ENCODE assay signal across 23 cellular contexts in genomic region chr12:103556890-103557667, GRCh38. TPM values are rescaled to one million over a fixed set of nuclear protein-coding genes. Genes with fewer than 3 reads are reported as not detected.
DNase-seq lines count a peak whose midpoint lies in the region; ATAC-seq, FAIRE-seq and TF ChIP-seq lines count a peak whose summit lies in the region.
"Had no signal": no experiment of that assay in that cellular context is flagged by ENCODE, and none has a peak within 500 bp of the region (broad histone marks: within the 10 kb centered on the region; RNA-seq: fewer than 3 reads in every experiment).

No MANE protein-coding gene starts in this region.

- H3K36me3 ChIP-seq in right lobe of liver, result no peaks in the 10 kb centered on the region
- no peaks in the 10 kb centered on the region for H3K36me3 ChIP-seq in HepG2 (replicated peaks in 1 of 2; ENCODE audit: control insufficient read depth in 1 of 2, insufficient read depth in 2 of 2, low read length in 2 of 2)
- H3K36me3 ChIP-seq in suprapubic skin, result no peaks in the 10 kb centered on the region

- H2AFZ ChIP-seq in HepG2 (ENCODE audit: low read length), result no peak overlapping the region

- no peaks in the 10 kb centered on the region for H3K27me3 ChIP-seq in right lobe of liver
- no peaks in the 10 kb centered on the region for H3K27me3 ChIP-seq in HepG2 (ENCODE audit: control insufficient read depth in 1 of 2, insufficient read depth in 2 of 2, low read length in 2 of 2)
- H3K27me3 ChIP-seq in suprapubic skin, result no peaks in the 10 kb centered on the region

- no TSS peak for BruUV-seq in HepG2 (replicated peaks; lab: Mats Ljungman, UMichigan)

- 53% methylated on average over 2 of the region's 3 CpGs for WGBS in right lobe of liver (ENCODE audit: insufficient coverage, low coverage, low lambda C conversion rate, missing lambda C conversion rate)
- 0% methylated on average over 1 of the region's 3 CpGs for WGBS in HepG2 (ENCODE audit: low lambda C conversion rate)
- WGBS in suprapubic skin, result 26% methylated on average over 3 of the region's 3 CpGs

- CTCF ChIA-PET in HepG2 (lab: Yijun Ruan, JAX; ENCODE audit: low intra/inter-chr PET ratio, low total read pairs), result no interaction called here

- no peak overlapping the region for H3K4me2 ChIP-seq in HepG2 (ENCODE audit: low read depth, low read length)

- intact Hi-C loops in right lobe of liver (cut with DNase I), result loop anchor here (10.0 kb wide), 2 partner anchors 612 to 672 kb away; no protein-coding TSS in a partner anchor
- intact Hi-C loops in HepG2 (cut with micrococcal nuclease; ENCODE audit: unreplicated experiment), result no loop called here

- DNase-seq in right lobe of liver (no peak), HepG2 (ENCODE audit: low spot score) (no peak), left lobe of liver (ENCODE audit: low spot score) (no peak), suprapubic skin (ENCODE audit: low spot score in 2 of 2) (peak in 1 of 2 donors; percentile 66), EL (no peak)
- DNase-seq: Caco-2; CD4-positive, alpha-beta T cell; KBM-7; NCI-H1105; NCI-H2081; NCI-H2171 treated with DMSO at 0.1 percent for 48 hours; NCI-H446 treated with DMSO at 0.1 percent for 48 hours; NCI-H748 treated with DMSO at 0.1 percent for 48 hours; NK-92 treated with Interleukin-12 subunit alpha and Interleukin-12 subunit beta, amount 100 ng/mL, for 24 hours; SIG-M5 had no signal

- ATAC-seq in right lobe of liver, result peak; percentile 32 to 75 (median 51)
- ATAC-seq in HepG2, result no peak
- ATAC-seq in left lobe of liver, result peak; percentile 17
- ATAC-seq in HG02759 (IDR thresholded peaks at IDR 0.05; ENCODE audit: unreplicated experiment), result no peak
- ATAC-seq in GM18868 (IDR thresholded peaks at IDR 0.05; ENCODE audit: unreplicated experiment), result no peak

- H3K9me3 ChIP-seq in right lobe of liver, result no peaks in the 10 kb centered on the region
- H3K9me3 ChIP-seq in HepG2 (ENCODE audit: low read length), result no peaks in the 10 kb centered on the region
- H3K9me3 ChIP-seq in suprapubic skin, result no peaks in the 10 kb centered on the region
- H3K9me3 ChIP-seq: Caco-2 had no signal

- TF ChIP-seq CTCF in right lobe of liver (IDR thresholded peaks at IDR 0.05) (no peak), HepG2 (CRISPR knock-in tag; IDR thresholded peaks at IDR 0.05) (no peak), suprapubic skin (IDR thresholded peaks at IDR 0.05) (no peak)

- H3K9ac ChIP-seq in HepG2 (ENCODE audit: insufficient read depth, low read depth, low read length), result no peak overlapping the region

- no peaks in the 10 kb centered on the region for H3K4me1 ChIP-seq in right lobe of liver
- no peaks in the 10 kb centered on the region for H3K4me1 ChIP-seq in HepG2 (ENCODE audit: insufficient read depth, low read length)
- peaks cover 3% of the 10 kb centered on the region for H3K4me1 ChIP-seq in suprapubic skin

- H3K27ac ChIP-seq in right lobe of liver, result no peak overlapping the region
- H3K27ac ChIP-seq in HepG2 (ENCODE audit: extremely low read length, insufficient read depth, low read length), result no peak overlapping the region
- H3K27ac ChIP-seq in suprapubic skin, result peak overlapping the region; percentile 80

- TF ChIP-seq POLR2A in right lobe of liver (IDR thresholded peaks at IDR 0.05) (no peak), HepG2 (IDR thresholded peaks at IDR 0.05; ENCODE audit: insufficient read depth in 1 of 2, low read depth in 2 of 2, low read length in 2 of 2) (no peak), suprapubic skin (IDR thresholded peaks at IDR 0.05) (no peak)

- TF ChIP-seq RAD21 in HepG2 (CRISPR knock-in tag; IDR thresholded peaks at IDR 0.05), result no peak

- POLR2A ChIA-PET in HepG2 (lab: Yijun Ruan, JAX), result no interaction called here

- TF ChIP-seq EP300 in HepG2 (IDR thresholded peaks at IDR 0.05; ENCODE audit: low read depth in 2 of 2, low read length in 2 of 2) (no peak), HepG2 (CRISPR knock-in tag; IDR thresholded peaks at IDR 0.05; ENCODE audit: borderline replicate concordance) (no peak), suprapubic skin (IDR thresholded peaks at IDR 0.05) (no peak)

- FAIRE-seq in HepG2 (lab: Jason Lieb, UNC), result no peak
- FAIRE-seq: A204.1, GM12891, GM18507, H1 had no signal

- H3K4me3 ChIP-seq in right lobe of liver (no peak overlapping the region), HepG2 (replicated peaks in 1 of 3; ENCODE audit: insufficient read depth in 1 of 3, low read depth in 2 of 3, low read length in 3 of 3) (no peak overlapping the region), suprapubic skin (no peak overlapping the region)

- no peaks in the 10 kb centered on the region for H3K79me2 ChIP-seq in HepG2 (ENCODE audit: insufficient read depth, low read length)

- H4K20me1 ChIP-seq in HepG2 (ENCODE audit: insufficient read depth, low read length), result no peaks in the 10 kb centered on the region

- in situ Hi-C loops in HepG2 (cut with HindIII; ENCODE audit: extremely low pct_ligation_motif_present, low pct_unique_long_range_greater_than_20kb), result no loop called here

TF ChIP-seq in HepG2, 621 proteins besides CTCF, POLR2A, EP300 and RAD21:
- no peak for TF ChIP-seq ZNF709 (CRISPR knock-in tag; IDR thresholded peaks at IDR 0.05)
- TF ChIP-seq ELF3 (CRISPR knock-in tag; IDR thresholded peaks at IDR 0.05), result no peak
- no peak for TF ChIP-seq ZNF224 (CRISPR knock-in tag; IDR thresholded peaks at IDR 0.05)
- no peak for TF ChIP-seq NCOR1 (IDR thresholded peaks at IDR 0.05; ENCODE audit: borderline replicate concordance, low read length)
- no peak for TF ChIP-seq ZNF292 (CRISPR knock-in tag; IDR thresholded peaks at IDR 0.05; ENCODE audit: borderline replicate concordance, low read depth)
- TF ChIP-seq ZNF207 (IDR thresholded peaks at IDR 0.05; ENCODE audit: borderline replicate concordance), result no peak
- no peak for TF ChIP-seq SIN3B (IDR thresholded peaks at IDR 0.05; ENCODE audit: low read length)

RNA-seq across cellular contexts. Expression of gene STAB2, which starts 30.0 kb away (rescaled TPM):
- 10 to 100 TPM in 4 of 6 experiments, 1 to 10 TPM in 2; 5.5 to 32.2 (median 18.5) TPM for total RNA-seq in right lobe of liver
- not detected in 2 replicates for total RNA-seq in HepG2 (2016; rRNA removed; fragmentation: Illumina TruSeq; extraction: Trizol)
- not detected in 2 replicates for total RNA-seq in HepG2 (2016; cell fraction: cytosol; rRNA removed; fragmentation: Illumina TruSeq; extraction: Trizol; ENCODE audit: low read depth)
- total RNA-seq in HepG2 (2016; cell fraction: insoluble cytoplasmic fraction; rRNA removed; fragmentation: Illumina TruSeq; extraction: Trizol), result not detected in 2 replicates
- total RNA-seq in HepG2 (2016; cell fraction: membrane; rRNA removed; fragmentation: Illumina TruSeq; extraction: Trizol), result not detected in 2 replicates
- total RNA-seq in HepG2 (2016; cell fraction: nucleus; rRNA removed; fragmentation: Illumina TruSeq; extraction: Trizol), result not detected in 2 replicates
- polyA plus RNA-seq in HepG2 (2011; rRNA removed), result not detected in 2 replicates
- not detected in 2 replicates for polyA plus RNA-seq in HepG2 (2011; cell fraction: cytosol; rRNA removed)
- not detected in 2 replicates for polyA plus RNA-seq in HepG2 (2011; cell fraction: nucleus; rRNA removed)
- 0.52 TPM in 1 of 2 replicates, not detected in the other for polyA plus RNA-seq in HepG2 (2012)
- polyA plus RNA-seq in HepG2 (2016; cell fraction: cytosol; fragmentation: Illumina TruSeq; extraction: Trizol; ENCODE audit: low read depth), result not detected in 2 replicates
- polyA plus RNA-seq in HepG2 (2016; cell fraction: insoluble cytoplasmic fraction; fragmentation: Illumina TruSeq; extraction: Trizol; ENCODE audit: low read depth), result not detected in 2 replicates
- not detected in 2 replicates for polyA plus RNA-seq in HepG2 (2016; cell fraction: membrane; fragmentation: Illumina TruSeq; extraction: Trizol; ENCODE audit: low read depth)
- not detected in 2 replicates for polyA plus RNA-seq in HepG2 (2016; cell fraction: nucleus; fragmentation: Illumina TruSeq; extraction: Trizol; ENCODE audit: insufficient read depth, low read depth)
- not detected in 2 replicates for polyA minus RNA-seq in HepG2 (2011; rRNA and poly(A)+ RNA removed; ENCODE audit: low replicate concordance)
- polyA minus RNA-seq in HepG2 (2011; cell fraction: cytosol; rRNA and poly(A)+ RNA removed), result not detected in 2 replicates
- not detected in 2 replicates for polyA minus RNA-seq in HepG2 (2011; cell fraction: nucleus; rRNA and poly(A)+ RNA removed)
- 15.1 TPM for total RNA-seq in left lobe of liver
- under 1 TPM in 1 of 4 donors, not detected in 3; 0.34 TPM for total RNA-seq in suprapubic skin
- total RNA-seq: CD4-positive, alpha-beta T cell; H1; OCI-LY7 had no signal
- polyA plus RNA-seq: BJ, H1 had no signal

Comparison
In these comparisons a context has a peak if more than half of its experiments do, and no peak if none do; other contexts are left out.
1. ATAC-seq: peak in right lobe of liver (4 of 4) and left lobe of liver (single experiment); none in HepG2 (single experiment), HG02759 (single experiment) and GM18868 (single experiment).
2. RNA of gene STAB2, which starts 30.0 kb away (total RNA-seq): 5.5 to 32.2 TPM in right lobe of liver and 15.1 TPM in left lobe of liver (single experiment); 0.34 TPM in suprapubic skin and not detected in HepG2; every median in the first group is over 4 times any median in the second.